In genomic region chr9:128891354-128892222, GRCh38 we compare ENCODE assay signal across 9 cellular contexts. TPM values are rescaled to one million over a fixed set of nuclear protein-coding genes. Genes with fewer than 3 reads are reported as not detected.
DNase-seq lines count a peak whose midpoint lies in the region; TF ChIP-seq lines count a peak whose summit lies in the region.
"Had no signal": no experiment of that assay in that cellular context is flagged by ENCODE, and none has a peak within 500 bp of the region (broad histone marks: within the 10 kb centered on the region; RNA-seq: fewer than 3 reads in every experiment).

No MANE protein-coding gene starts in this region.

- H3K4me1 Mint-ChIP-seq in progenitor cell of endocrine pancreas (ENCODE audit: low read depth) = no peaks in the 10 kb centered on the region

- H3K27ac Mint-ChIP-seq in progenitor cell of endocrine pancreas = no peak overlapping the region

- peaks cover 26% of the 10 kb centered on the region for H3K4me1 ChIP-seq in PC-9 (replicated peaks; ENCODE audit: insufficient read depth)
- peaks cover 17 to 23% of the 10 kb centered on the region in 2 donors for H3K4me1 ChIP-seq in duodenal mucosa (ENCODE audit: control insufficient read depth in 1 of 2, insufficient read depth in 2 of 2, low read length in 2 of 2)
- H3K4me1 ChIP-seq in skeletal muscle satellite cell (ENCODE audit: control insufficient read depth, insufficient read depth, low read length) = peaks cover 51% of the 10 kb centered on the region

- H3K27me3 ChIP-seq in PC-9 (ENCODE audit: insufficient read depth, low read depth) (no peaks in the 10 kb centered on the region), duodenal mucosa (ENCODE audit: control insufficient read depth in 1 of 2, insufficient read depth in 2 of 2, low read length in 2 of 2) (no peaks in the 10 kb centered on the region), skeletal muscle satellite cell (ENCODE audit: control insufficient read depth, insufficient read depth, low read length) (no peaks in the 10 kb centered on the region)

- CTCF ChIA-PET in PC-9 (lab: Charles Lee) = no interaction called here

- H3K9me2 ChIP-seq in PC-9 (ENCODE audit: insufficient read depth) = no peaks in the 10 kb centered on the region

- peaks cover 8% of the 10 kb centered on the region for H3K36me3 Mint-ChIP-seq in progenitor cell of endocrine pancreas (ENCODE audit: insufficient read depth)

- H3K9ac ChIP-seq in duodenal mucosa (ENCODE audit: low read depth in 1 of 2, low read length in 2 of 2) = peak overlapping the region in 1 of 2 donors; percentile 56
- no peak overlapping the region for H3K9ac ChIP-seq in skeletal muscle satellite cell (ENCODE audit: low read depth, low read length)

- DNase-seq in PC-9 (no peak), progenitor cell of endocrine pancreas (ENCODE audit: low spot score, unreplicated experiment) (no peak), HT-29 (ENCODE audit: low spot score) (no peak), HK-2 (ENCODE audit: unreplicated experiment) (no peak)
- DNase-seq: glutamatergic neuron, NCI-H2029 treated with DMSO at 0.1 percent for 48 hours had no signal

- POLR2A ChIA-PET in PC-9 (lab: Charles Lee; ENCODE audit: unreplicated experiment) = interaction anchor here (0.5 to 0.7 kb wide), 3 partner anchors 10 to 168 kb away, joined by 3 to 17 read pairs (median 4); partner anchors contain the start of genes KYAT1 and ZDHHC12

- H3K4me2 ChIP-seq in PC-9 (peak overlapping the region; percentile 67), skeletal muscle satellite cell (ENCODE audit: low read length) (peak overlapping the region; percentile 64)

- H3F3A ChIP-seq in PC-9 (ENCODE audit: insufficient read depth, low read depth) = peaks cover 28% of the 10 kb centered on the region

- H3K9me3 Mint-ChIP-seq in progenitor cell of endocrine pancreas (ENCODE audit: low read depth) = no peaks in the 10 kb centered on the region
- H3K9me3 Mint-ChIP-seq: activated naive CD4-positive, alpha-beta T cell treated with anti-CD3 and anti-CD28 coated beads, Interleukin-2, amount 50 U/mL, for 72 hours had no signal

- H4K20me1 ChIP-seq in PC-9 (ENCODE audit: insufficient read depth) = no peaks in the 10 kb centered on the region

- H2AFZ ChIP-seq in PC-9 = no peak overlapping the region

- intact Hi-C loops in PC-9 (cut with micrococcal nuclease; ENCODE audit: unreplicated experiment) = loop anchor here (1.0 to 2.0 kb wide), 5 partner anchors 9 to 37 kb away; partner anchors contain the start of gene LRRC8A

- no peaks in the 10 kb centered on the region for H3K27me3 Mint-ChIP-seq in progenitor cell of endocrine pancreas

- TF ChIP-seq CTCF in PC-9 (conservative IDR thresholded peaks at IDR 0.05) = no peak
- TF ChIP-seq CTCF in progenitor cell of endocrine pancreas (IDR thresholded peaks at IDR 0.05; ENCODE audit: unreplicated experiment) = no peak

- H3K36me3 ChIP-seq in PC-9 (ENCODE audit: low read depth) = peaks cover 20% of the 10 kb centered on the region
- H3K36me3 ChIP-seq in duodenal mucosa (ENCODE audit: control insufficient read depth in 1 of 2, insufficient read depth in 2 of 2, low read length in 2 of 2) = peaks cover 0 to 39% of the 10 kb centered on the region in 2 donors
- peaks cover 68% of the 10 kb centered on the region for H3K36me3 ChIP-seq in skeletal muscle satellite cell (ENCODE audit: insufficient read depth, low read length)

- no peak overlapping the region; the same call in 1 of the 2 replicates for H3K4me3 ChIP-seq in PC-9
- peak overlapping the region; percentile 28 to 49 for H3K4me3 ChIP-seq in duodenal mucosa (ENCODE audit: low read depth in 1 of 2, low read length in 2 of 2)
- peak overlapping the region; percentile 50 for H3K4me3 ChIP-seq in skeletal muscle satellite cell (ENCODE audit: low read length)

- peaks cover 54% of the 10 kb centered on the region for H3K79me2 ChIP-seq in PC-9 (ENCODE audit: low read depth)

- BruUV-seq in PC-9 (replicated peaks; lab: Mats Ljungman, UMichigan) = no TSS peak

- H3K27ac ChIP-seq in PC-9 (peak overlapping the region; percentile 63), duodenal mucosa (ENCODE audit: low read depth, low read length) (peak overlapping the region; percentile 36)

- H3K9me3 ChIP-seq in PC-9 (ENCODE audit: insufficient read depth, low read depth) = no peaks in the 10 kb centered on the region
- no peaks in the 10 kb centered on the region for H3K9me3 ChIP-seq in duodenal mucosa (ENCODE audit: control insufficient read depth in 1 of 2, low read length in 2 of 2)
- H3K9me3 ChIP-seq in skeletal muscle satellite cell (replicated peaks; ENCODE audit: low read length) = no peaks in the 10 kb centered on the region

- no peak overlapping the region for H3K4me3 Mint-ChIP-seq in progenitor cell of endocrine pancreas (ENCODE audit: low read depth)

RNA-seq across cellular contexts. Expression of gene LRRC8A, which starts 9.7 kb away (rescaled TPM):
- 90.3 and 95.7 TPM in 2 replicates for total RNA-seq in PC-9 (2021)
- total RNA-seq in skeletal muscle satellite cell (2012; rRNA removed) = 30.2 and 36.7 TPM in 2 replicates
- total RNA-seq in progenitor cell of endocrine pancreas = 38.2 and 38.8 TPM in 2 replicates
- 39.5 and 43.2 TPM in 2 replicates for total RNA-seq in HT-29 (2014; rRNA removed; shearing (Covaris generic))

RNA-seq across cellular contexts. Expression of gene KYAT1, which starts 9.8 kb away (rescaled TPM):
- 26.1 and 27.6 TPM in 2 replicates for total RNA-seq in PC-9 (2021)
- total RNA-seq in skeletal muscle satellite cell (2012; rRNA removed) = 6.1 and 8.3 TPM in 2 replicates
- total RNA-seq in progenitor cell of endocrine pancreas = 11.5 and 11.7 TPM in 2 replicates
- 10.4 and 11.8 TPM in 2 replicates for total RNA-seq in HT-29 (2014; rRNA removed; shearing (Covaris generic))

RNA-seq across cellular contexts. Expression of gene PHYHD1, which starts 29.2 kb away (rescaled TPM):
- total RNA-seq in PC-9 (2021) (4.2 and 6.3 TPM in 2 replicates), progenitor cell of endocrine pancreas (19.9 and 21.3 TPM in 2 replicates)
- 4.8 and 7.9 TPM in 2 replicates for total RNA-seq in skeletal muscle satellite cell (2012; rRNA removed)
- total RNA-seq in HT-29 (2014; rRNA removed; shearing (Covaris generic)) = not detected in 2 replicates

RNA-seq across cellular contexts. Expression of gene DOLK, which starts 55.8 kb away (rescaled TPM):
- total RNA-seq in PC-9 (2021) = 18.0 and 19.0 TPM in 2 replicates
- total RNA-seq in skeletal muscle satellite cell (2012; rRNA removed) = 19.0 and 22.3 TPM in 2 replicates
- 15.5 and 16.3 TPM in 2 replicates for total RNA-seq in progenitor cell of endocrine pancreas
- 27.6 and 29.0 TPM in 2 replicates for total RNA-seq in HT-29 (2014; rRNA removed; shearing (Covaris generic))

RNA-seq across cellular contexts. Expression of gene NUP188, which starts 55.9 kb away (rescaled TPM):
- total RNA-seq in PC-9 (2021) = 59.7 and 90.0 TPM in 2 replicates
- 42.6 and 47.2 TPM in 2 replicates for total RNA-seq in skeletal muscle satellite cell (2012; rRNA removed)
- total RNA-seq in progenitor cell of endocrine pancreas = 68.3 and 74.8 TPM in 2 replicates
- total RNA-seq in HT-29 (2014; rRNA removed; shearing (Covaris generic)) = 55.8 and 75.5 TPM in 2 replicates
